In the genomic region with DNA sequence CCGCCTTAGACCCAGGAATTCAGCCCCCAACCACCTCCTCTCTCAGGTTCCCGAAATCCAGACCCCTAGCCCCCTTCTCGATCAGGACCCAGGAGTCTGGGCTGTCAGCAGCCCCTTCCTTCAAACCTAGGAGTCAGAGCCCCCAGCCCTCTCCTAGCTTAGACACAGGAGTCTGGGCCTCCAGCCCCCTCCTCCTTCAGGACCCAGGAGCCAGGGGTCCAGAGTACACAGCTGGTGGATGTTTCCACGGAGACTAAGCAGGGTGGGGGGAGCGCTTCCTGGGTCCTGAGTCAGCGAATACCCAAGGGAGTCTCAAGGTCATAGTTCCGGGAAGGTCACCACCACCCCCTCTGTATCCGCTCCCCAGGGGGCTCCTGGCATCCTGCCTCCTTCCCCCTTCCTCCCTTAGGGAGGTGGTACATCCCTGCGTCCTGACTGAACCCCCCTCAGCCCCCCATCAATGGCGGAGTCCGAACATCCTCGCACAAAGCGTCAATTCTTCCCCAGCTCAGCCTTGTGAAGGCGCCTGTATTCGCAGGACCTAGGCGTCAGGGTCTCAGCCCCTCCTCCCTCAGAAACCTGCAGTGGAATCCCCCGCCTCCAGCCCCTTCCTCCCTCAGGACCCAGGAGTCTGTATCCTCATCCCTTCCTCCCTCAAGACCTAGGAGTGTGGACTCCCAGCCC, we compare ENCODE assay signal across 1 cellular context.
TF ChIP-seq lines count a peak whose summit lies in the region.

No MANE protein-coding gene starts in this region.

TF ChIP-seq in IMR-90, 13 proteins besides CTCF, POLR2A, EP300 and RAD21:
- TF ChIP-seq, protein P1, sequence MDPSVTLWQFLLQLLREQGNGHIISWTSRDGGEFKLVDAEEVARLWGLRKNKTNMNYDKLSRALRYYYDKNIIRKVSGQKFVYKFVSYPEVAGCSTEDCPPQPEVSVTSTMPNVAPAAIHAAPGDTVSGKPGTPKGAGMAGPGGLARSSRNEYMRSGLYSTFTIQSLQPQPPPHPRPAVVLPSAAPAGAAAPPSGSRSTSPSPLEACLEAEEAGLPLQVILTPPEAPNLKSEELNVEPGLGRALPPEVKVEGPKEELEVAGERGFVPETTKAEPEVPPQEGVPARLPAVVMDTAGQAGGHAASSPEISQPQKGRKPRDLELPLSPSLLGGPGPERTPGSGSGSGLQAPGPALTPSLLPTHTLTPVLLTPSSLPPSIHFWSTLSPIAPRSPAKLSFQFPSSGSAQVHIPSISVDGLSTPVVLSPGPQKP (IDR thresholded peaks at IDR 0.05; ENCODE audit: borderline replicate concordance, low read depth, low read length), result no peak
- TF ChIP-seq MAFK (IDR thresholded peaks at IDR 0.05; ENCODE audit: low read depth, low read length) (peak; percentile 75), MAZ (IDR thresholded peaks at IDR 0.05; ENCODE audit: borderline replicate concordance, low read depth, low read length) (no peak), BHLHE40 (IDR thresholded peaks at IDR 0.05; ENCODE audit: low read depth, low read length) (no peak), FOS (IDR thresholded peaks at IDR 0.05; ENCODE audit: low read depth, low read length) (no peak)
